In the genomic region with DNA sequence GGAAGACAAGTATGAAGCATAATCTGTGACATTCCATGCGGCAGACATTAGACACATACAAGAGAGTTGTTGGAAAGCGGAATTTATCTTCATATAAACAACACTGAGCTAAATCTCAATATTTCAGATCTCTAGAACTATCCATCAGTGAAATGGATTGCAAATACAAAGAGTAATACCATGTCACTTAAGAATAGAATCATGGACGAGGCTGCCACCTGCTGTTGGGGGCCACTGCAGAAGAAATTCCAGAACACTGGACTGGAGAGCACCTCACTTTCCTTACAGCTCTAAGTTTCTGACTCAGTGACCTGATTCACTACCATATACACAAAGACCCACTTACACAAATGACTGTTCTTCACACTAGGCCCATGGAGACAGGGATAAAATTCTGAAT, we compare ENCODE assay signal across 19 cellular contexts. TPM values are rescaled to one million over a fixed set of nuclear protein-coding genes. Genes with fewer than 3 reads are reported as not detected.
"Had no signal": no experiment of that assay in that cellular context is flagged by ENCODE, and none has a peak within 500 bp of the region (broad histone marks: within the 10 kb centered on the region; RNA-seq: fewer than 3 reads in every experiment).

No MANE protein-coding gene starts in this region.

RNA-seq across cellular contexts. Expression of a gene that starts 39.6 kb away (rescaled TPM):
- total RNA-seq: activated CD8-positive, alpha-beta memory T cell treated with anti-CD3 and anti-CD28 coated beads for 36 hours; activated CD8-positive, alpha-beta memory T cell treated with anti-CD3 and anti-CD28 coated beads, Interleukin-2, amount 10 ng/mL, durations not matched to agents 7 days and 5 days; activated CD8-positive, alpha-beta T cell treated with anti-CD3 and anti-CD28 coated beads, Interleukin-2, amount 10 ng/mL, durations not matched to agents 7 days and 5 days; activated naive CD4-positive, alpha-beta T cell treated with anti-CD3 and anti-CD28 coated beads for 36 hours; activated naive CD8-positive, alpha-beta T cell treated with anti-CD3 and anti-CD28 coated beads for 36 hours; activated T-helper 1 cell treated with anti-CD3 and anti-CD28 coated beads, Interleukin-12 subunit alpha, Interleukin-12 subunit beta, Interleukin-2, Interleukin-4 antibody, amounts not matched to agents 30 ng/mL and 10 ng/mL and 1 ng/mL, durations not matched to agents 14 hours and 24 hours and 36 hours; activated T-helper 2 cell treated with anti-CD3 and anti-CD28 coated beads, Interferon-gamma antibody, Interleukin-2, Interleukin-4, amounts not matched to agents 10 μg/mL and 5 μg/mL and 100 μg/mL, durations not matched to agents 14 hours and 24 hours and 36 hours; adrenal gland; aorta; breast epithelium; cardiac muscle cell; colonic mucosa; dermis microvascular lymphatic vessel endothelial cell; esophagus muscularis mucosa; foreskin keratinocyte; gastrocnemius medialis; heart left ventricle; T-cell; T-helper 2 cell treated with Interferon-gamma antibody and Interleukin-4, amounts not matched to agents 100 ng/mL and 5 ng/mL, for 36 hours had no signal
- polyA plus RNA-seq: adrenal gland, aorta, cardiac muscle cell, foreskin keratinocyte, heart left ventricle had no signal
